37 cellular contexts compared by ENCODE assay signal in the genomic region with DNA sequence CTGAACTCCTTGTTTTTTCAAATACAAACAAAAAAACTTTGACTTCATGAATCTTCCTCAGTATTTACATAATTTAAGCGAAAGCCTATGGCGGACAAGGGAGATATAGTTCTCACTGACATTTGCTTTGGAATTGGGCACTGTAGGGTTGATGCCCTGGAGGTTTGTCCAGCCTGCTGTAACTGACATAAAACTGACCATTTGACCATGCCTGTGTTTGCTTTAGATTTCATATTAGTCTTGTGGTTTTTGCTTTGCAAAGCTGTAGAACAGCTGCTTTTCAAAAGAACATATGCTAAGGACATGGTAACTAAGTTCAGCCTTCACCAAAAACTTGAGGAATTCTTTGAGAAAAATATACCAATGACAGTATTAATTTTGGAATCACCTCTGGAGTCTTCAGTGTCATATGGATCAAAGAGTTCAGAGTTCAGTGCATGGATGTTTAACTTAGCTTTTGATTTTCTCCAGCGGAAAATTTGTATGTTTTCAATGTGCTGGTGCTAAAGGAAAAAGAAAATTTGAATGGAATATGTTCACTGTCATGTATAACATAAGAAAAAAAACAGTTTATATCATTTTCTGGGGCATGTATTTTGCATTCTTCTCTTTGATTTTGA.
"Had no signal": no experiment of that assay in that cellular context is flagged by ENCODE, and none has a peak within 500 bp of the region (broad histone marks: within the 10 kb centered on the region; RNA-seq: fewer than 3 reads in every experiment).

No MANE protein-coding gene starts in this region.

- H3K27ac ChIP-seq: ascending aorta, breast epithelium, WERI-Rb-1 had no signal

- H3K4me1 ChIP-seq: ascending aorta, breast epithelium had no signal

- H3K4me3 Mint-ChIP-seq: activated CD4-positive, alpha-beta T cell treated with anti-CD3 and anti-CD28 coated beads, Interleukin-2, amount 10 ng/mL, durations not matched to agents 24 days and 14 days; activated CD8-positive, alpha-beta T cell treated with anti-CD3 and anti-CD28 coated beads for 36 hours; activated naive CD8-positive, alpha-beta T cell treated with anti-CD3 and anti-CD28 coated beads for 36 hours; activated T-cell treated with anti-CD3 and anti-CD28 coated beads, Interleukin-2, amount 50 U/mL, for 72 hours; activated T-helper 17 cell treated with anti-CD3 and anti-CD28 coated beads, Interleukin-2, amount 50 U/mL, for 72 hours; IgD-negative memory B cell; T-cell; T-helper 17 cell had no signal

- H3K9me3 ChIP-seq: ascending aorta, breast epithelium, MG63 had no signal

- H3K4me3 ChIP-seq: ascending aorta, breast epithelium, MG63, SK-N-MC had no signal

- FAIRE-seq: RCC 7860 had no signal

- H3K27me3 Mint-ChIP-seq: activated CD4-positive, alpha-beta T cell treated with anti-CD3 and anti-CD28 coated beads, Interleukin-2, amount 10 ng/mL, durations not matched to agents 24 days and 14 days; activated CD8-positive, alpha-beta T cell treated with anti-CD3 and anti-CD28 coated beads for 36 hours; activated naive CD8-positive, alpha-beta T cell treated with anti-CD3 and anti-CD28 coated beads for 36 hours; activated T-helper 17 cell treated with anti-CD3 and anti-CD28 coated beads, Interleukin-2, amount 50 U/mL, for 72 hours; IgD-negative memory B cell; T-cell; T-helper 17 cell had no signal

- H3K4me1 Mint-ChIP-seq: activated CD4-positive, alpha-beta T cell treated with anti-CD3 and anti-CD28 coated beads, Interleukin-2, amount 10 ng/mL, durations not matched to agents 24 days and 14 days; activated naive CD8-positive, alpha-beta T cell treated with anti-CD3 and anti-CD28 coated beads for 36 hours; activated T-helper 17 cell treated with anti-CD3 and anti-CD28 coated beads, Interleukin-2, amount 50 U/mL, for 72 hours; IgD-negative memory B cell; T-cell; T-helper 17 cell had no signal

- H3K9me3 Mint-ChIP-seq: activated CD4-positive, alpha-beta T cell treated with anti-CD3 and anti-CD28 coated beads, Interleukin-2, amount 10 ng/mL, durations not matched to agents 24 days and 14 days; activated CD8-positive, alpha-beta T cell treated with anti-CD3 and anti-CD28 coated beads for 36 hours; activated T-helper 17 cell treated with anti-CD3 and anti-CD28 coated beads, Interleukin-2, amount 50 U/mL, for 72 hours; T-cell had no signal

- ATAC-seq: activated CD8-positive, alpha-beta T cell treated with anti-CD3 and anti-CD28 coated beads for 36 hours; activated T-cell treated with anti-CD3 and anti-CD28 coated beads, Interleukin-2, amount 50 U/mL, for 72 hours; activated T-helper 17 cell treated with anti-CD3 and anti-CD28 coated beads, Interleukin-2, amount 50 U/mL, for 72 hours; PC-3; T-cell; T-helper 17 cell had no signal

- H3K36me3 Mint-ChIP-seq: activated naive CD8-positive, alpha-beta T cell treated with anti-CD3 and anti-CD28 coated beads for 36 hours; IgD-negative memory B cell; T-cell had no signal

- H3K36me3 ChIP-seq: ascending aorta, breast epithelium, MG63, WERI-Rb-1 had no signal

- H3K27me3 ChIP-seq: ascending aorta, breast epithelium, MG63 had no signal

- H3K27ac Mint-ChIP-seq: activated CD4-positive, alpha-beta T cell treated with anti-CD3 and anti-CD28 coated beads, Interleukin-2, amount 10 ng/mL, durations not matched to agents 24 days and 14 days; activated CD8-positive, alpha-beta T cell treated with anti-CD3 and anti-CD28 coated beads for 36 hours; activated naive CD8-positive, alpha-beta T cell treated with anti-CD3 and anti-CD28 coated beads for 36 hours; activated T-cell treated with anti-CD3 and anti-CD28 coated beads, Interleukin-2, amount 50 U/mL, for 72 hours; activated T-helper 17 cell treated with anti-CD3 and anti-CD28 coated beads, Interleukin-2, amount 50 U/mL, for 72 hours; IgD-negative memory B cell; T-cell; T-helper 17 cell had no signal

- DNase-seq: activated CD4-positive, alpha-beta T cell treated with anti-CD3 and anti-CD28 coated beads for 1 hour; activated CD4-positive, alpha-beta T cell treated with anti-CD3 and anti-CD28 coated beads, Interleukin-2, amount 10 ng/mL, durations not matched to agents 24 days and 14 days; activated CD4-positive, alpha-beta T cell treated with anti-CD3 and anti-CD28 coated beads, Interleukin-2, amount 50 U/mL, for 4 hours; activated CD4-positive, CD25-positive, alpha-beta regulatory T cell; activated CD8-positive, alpha-beta T cell treated with anti-CD3 and anti-CD28 coated beads for 36 hours; activated effector memory CD4-positive, alpha-beta T cell treated with anti-CD3 and anti-CD28 coated beads, Interleukin-2, amount 50 U/mL, for 16 hours; activated naive CD4-positive, alpha-beta T cell; activated naive CD4-positive, alpha-beta T cell treated with anti-CD3 and anti-CD28 coated beads, Interleukin-2, amount 50 U/mL, for 16 hours; activated naive CD8-positive, alpha-beta T cell treated with anti-CD3 and anti-CD28 coated beads for 36 hours; activated T-cell treated with anti-CD3 and anti-CD28 coated beads, Interleukin-2, amount 50 U/mL, for 1 hour; activated T-cell treated with anti-CD3 and anti-CD28 coated beads, Interleukin-2, amount 50 U/mL, for 72 hours; amygdala; Karpas-422; KBM-7; MG63; NCI-H1048; NCI-H1105 treated with DMSO at 0.1 percent for 48 hours; NCI-H1436; NCI-H1694; NCI-H1930; NCI-H2081 treated with DMSO at 0.1 percent for 48 hours; NCI-H345; NCI-H524 treated with DMSO at 0.1 percent for 48 hours; NCI-H748 treated with DMSO at 0.1 percent for 48 hours; NK-92 treated with Interleukin-12 subunit alpha and Interleukin-12 subunit beta, amount 100 ng/mL, for 24 hours; PC-3; Right ventricle myocardium superior; T-cell; T-helper 17 cell; T-helper 9 cell; WERI-Rb-1 had no signal
